In genomic region chr5:170693701-170694100, GRCh38 we compare ENCODE assay signal across 21 cellular contexts.
"Had no signal": no experiment of that assay in that cellular context is flagged by ENCODE, and none has a peak within 500 bp of the region (broad histone marks: within the 10 kb centered on the region; RNA-seq: fewer than 3 reads in every experiment).

No MANE protein-coding gene starts in this region.

- ATAC-seq: body of pancreas; left cardiac atrium; naive thymus-derived CD4-positive, alpha-beta T cell; stimulated activated naive B cell treated with anti-CD40 and anti-IgM and Interleukin-4, amounts not matched to agents 10 μg/mL and 1 μg/mL and 100 μg/mL, for 72 hours had no signal

- H3K4me1 ChIP-seq: body of pancreas, sigmoid colon, testis had no signal

- H3K4me3 ChIP-seq: body of pancreas, cardiac muscle cell, hepatocyte, sigmoid colon, smooth muscle cell, testis had no signal

- DNase-seq: activated CD4-positive, alpha-beta memory T cell treated with anti-CD3 and anti-CD28 coated beads for 36 hours; activated CD4-positive, alpha-beta T cell treated with anti-CD3 and anti-CD28 coated beads for 4 hours; activated CD4-positive, CD25-positive, alpha-beta regulatory T cell; activated naive CD4-positive, alpha-beta T cell treated with Interleukin-2 at 50 U/mL for 16 hours; activated T-cell treated with anti-CD3 and anti-CD28 coated beads, Interleukin-2, amount 50 U/mL, for 48 hours; body of pancreas; effector CD8-positive, alpha-beta T cell; foreskin melanocyte; left cardiac atrium; mesenchymal stem cell; naive thymus-derived CD4-positive, alpha-beta T cell; retina; sigmoid colon; stimulated activated CD4-positive, alpha-beta T cell treated with anti-CD3 and anti-CD28 coated beads, Interleukin-2, amount 100 ng/mL, for 48 hours; stimulated activated CD8-positive, alpha-beta memory T cell treated with anti-CD3 and anti-CD28 coated beads, Interleukin-4, amount 100 ng/mL, for 48 hours; stimulated activated naive B cell treated with anti-CD40 and anti-IgM and Interleukin-4, amounts not matched to agents 10 μg/mL and 1 μg/mL and 100 μg/mL, for 72 hours; T1000; testis had no signal

- H3K27ac ChIP-seq: body of pancreas, cardiac muscle cell, hepatocyte, sigmoid colon, testis had no signal

- H3K36me3 ChIP-seq: cardiac muscle cell, sigmoid colon had no signal

- H3K9me3 ChIP-seq: body of pancreas, sigmoid colon, testis had no signal
